Comparison of ENCODE assay signal across 1 cellular context in the genomic region with DNA sequence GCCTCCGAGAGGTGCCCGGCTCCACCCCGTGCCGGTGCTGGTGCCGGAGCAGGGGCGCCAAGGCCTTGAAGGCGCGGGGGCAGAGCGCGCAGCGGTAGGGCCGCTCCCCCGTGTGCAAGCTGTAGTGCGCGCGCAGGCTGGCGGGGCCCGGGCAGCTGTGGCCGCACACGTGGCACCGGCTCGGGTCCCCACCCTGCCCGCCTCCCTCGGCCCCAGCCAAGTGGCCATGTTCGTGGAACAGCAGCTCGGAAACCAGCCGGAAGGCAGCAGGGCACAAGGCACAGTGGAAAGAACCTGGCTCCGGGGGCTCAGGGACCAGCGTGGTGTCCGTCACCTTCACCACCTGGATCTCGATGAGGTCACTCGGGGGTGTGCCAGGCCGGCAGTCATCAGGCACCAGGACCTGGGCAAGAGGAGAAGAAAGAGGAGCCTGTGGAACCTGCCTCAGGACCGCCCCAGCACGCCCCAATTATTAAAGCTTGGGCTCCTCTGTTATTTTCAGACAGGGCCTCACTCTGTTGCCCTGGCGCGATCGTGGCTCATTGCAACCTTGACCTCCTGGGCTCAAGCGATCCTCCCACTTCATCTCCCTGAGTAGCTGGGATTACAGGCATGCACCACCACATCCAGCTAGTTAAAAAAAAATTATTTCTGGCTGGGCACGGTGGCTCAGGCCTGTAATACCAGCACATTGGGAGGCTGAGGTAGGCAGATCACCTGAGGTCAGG.
A peak's percentile ranks its signal among the peaks of the same experiment; 100 is the strongest.
TF ChIP-seq lines count a peak whose summit lies in the region.

No MANE protein-coding gene starts in this region.

TF ChIP-seq in K562, 482 proteins besides CTCF, POLR2A, EP300 and RAD21 (continued from another document):
- no peak for TF ChIP-seq ZNF143 (CRISPR knock-in tag; IDR thresholded peaks at IDR 0.05)
- TF ChIP-seq ZNF124 (CRISPR knock-in tag; IDR thresholded peaks at IDR 0.05) = no peak
- TF ChIP-seq CBFA2T3 (IDR thresholded peaks at IDR 0.05) = no peak
- no peak for TF ChIP-seq ILK (tag; IDR thresholded peaks at IDR 0.05; ENCODE audit: borderline replicate concordance, low read depth)
- TF ChIP-seq, protein P1, sequence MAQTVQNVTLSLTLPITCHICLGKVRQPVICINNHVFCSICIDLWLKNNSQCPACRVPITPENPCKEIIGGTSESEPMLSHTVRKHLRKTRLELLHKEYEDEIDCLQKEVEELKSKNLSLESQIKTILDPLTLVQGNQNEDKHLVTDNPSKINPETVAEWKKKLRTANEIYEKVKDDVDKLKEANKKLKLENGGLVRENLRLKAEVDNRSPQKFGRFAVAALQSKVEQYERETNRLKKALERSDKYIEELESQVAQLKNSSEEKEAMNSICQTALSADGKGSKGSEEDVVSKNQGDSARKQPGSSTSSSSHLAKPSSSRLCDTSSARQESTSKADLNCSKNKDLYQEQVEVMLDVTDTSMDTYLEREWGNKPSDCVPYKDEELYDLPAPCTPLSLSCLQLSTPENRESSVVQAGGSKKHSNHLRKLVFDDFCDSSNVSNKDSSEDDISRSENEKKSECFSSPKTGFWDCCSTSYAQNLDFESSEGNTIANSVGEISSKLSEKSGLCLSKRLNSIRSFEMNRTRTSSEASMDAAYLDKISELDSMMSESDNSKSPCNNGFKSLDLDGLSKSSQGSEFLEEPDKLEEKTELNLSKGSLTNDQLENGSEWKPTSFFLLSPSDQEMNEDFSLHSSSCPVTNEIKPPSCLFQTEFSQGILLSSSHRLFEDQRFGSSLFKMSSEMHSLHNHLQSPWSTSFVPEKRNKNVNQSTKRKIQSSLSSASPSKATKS (CRISPR knock-in tag; IDR thresholded peaks at IDR 0.05) = no peak
- TF ChIP-seq HDAC8 (tag; IDR thresholded peaks at IDR 0.05) = no peak
- TF ChIP-seq GATAD2A (IDR thresholded peaks at IDR 0.05) = no peak
- TF ChIP-seq, protein P2, sequence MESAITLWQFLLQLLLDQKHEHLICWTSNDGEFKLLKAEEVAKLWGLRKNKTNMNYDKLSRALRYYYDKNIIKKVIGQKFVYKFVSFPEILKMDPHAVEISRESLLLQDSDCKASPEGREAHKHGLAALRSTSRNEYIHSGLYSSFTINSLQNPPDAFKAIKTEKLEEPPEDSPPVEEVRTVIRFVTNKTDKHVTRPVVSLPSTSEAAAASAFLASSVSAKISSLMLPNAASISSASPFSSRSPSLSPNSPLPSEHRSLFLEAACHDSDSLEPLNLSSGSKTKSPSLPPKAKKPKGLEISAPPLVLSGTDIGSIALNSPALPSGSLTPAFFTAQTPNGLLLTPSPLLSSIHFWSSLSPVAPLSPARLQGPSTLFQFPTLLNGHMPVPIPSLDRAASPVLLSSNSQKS (CRISPR knock-in tag; IDR thresholded peaks at IDR 0.05) = no peak
- peak; percentile 4 for TF ChIP-seq POLR2G (IDR thresholded peaks at IDR 0.05; ENCODE audit: low read depth, low read length)
- no peak for TF ChIP-seq ZNF717 (CRISPR knock-in tag; IDR thresholded peaks at IDR 0.05)
- no peak for TF ChIP-seq NFE2L1 (tag; IDR thresholded peaks at IDR 0.05; ENCODE audit: borderline replicate concordance, low read depth)
TF ChIP-seq in K562: peak in this region for 3.
